8 cellular contexts compared by ENCODE assay signal in genomic region chr5:143435207-143435657, GRCh38. TPM values are rescaled to one million over a fixed set of nuclear protein-coding genes. Genes with fewer than 3 reads are reported as not detected.
A peak's percentile ranks its signal among the peaks of the same experiment; 100 is the strongest.
DNase-seq lines count a peak whose midpoint lies in the region; ATAC-seq and TF ChIP-seq lines count a peak whose summit lies in the region.

No MANE protein-coding gene starts in this region.

- H3K9me3 ChIP-seq in DND-41 (ENCODE audit: insufficient read depth, low read length, severe bottlenecking) (no peaks in the 10 kb centered on the region), upper lobe of right lung (no peaks in the 10 kb centered on the region), PC-3 (ENCODE audit: low read length) (no peaks in the 10 kb centered on the region)

- peak overlapping the region; percentile 56 to 68 for H3K4me3 ChIP-seq in DND-41 (ENCODE audit: low read depth in 1 of 2, low read length in 2 of 2)
- peak overlapping the region; percentile 30 for H3K4me3 ChIP-seq in upper lobe of right lung
- H3K4me3 ChIP-seq in PC-3 (ENCODE audit: low read length), result no peak overlapping the region

- ATAC-seq in DND-41 (ENCODE audit: insufficient read depth, low read depth), result peak; percentile 68
- peak; percentile 88 for ATAC-seq in GM19438 (IDR thresholded peaks at IDR 0.05; ENCODE audit: low read depth, unreplicated experiment)
- ATAC-seq in HG03442 (IDR thresholded peaks at IDR 0.05; ENCODE audit: unreplicated experiment), result peak; percentile 87
- ATAC-seq in left lobe of liver, result peak; percentile 43
- ATAC-seq in upper lobe of right lung, result peak; percentile 93
- no peak for ATAC-seq in PC-3

- H3K9me3 Mint-ChIP-seq in activated CD4-positive, alpha-beta memory T cell treated with anti-CD3 and anti-CD28 coated beads, Interleukin-2, amount 10 ng/mL, durations not matched to agents 7 days and 5 days, result no peaks in the 10 kb centered on the region

- H3K79me2 ChIP-seq in DND-41 (ENCODE audit: insufficient read depth, low read length) (peaks cover 50% of the 10 kb centered on the region), PC-3 (ENCODE audit: low read length) (no peaks in the 10 kb centered on the region)

- peaks cover 2% of the 10 kb centered on the region for H3K27me3 Mint-ChIP-seq in activated CD4-positive, alpha-beta memory T cell treated with anti-CD3 and anti-CD28 coated beads, Interleukin-2, amount 10 ng/mL, durations not matched to agents 7 days and 5 days

- H3K36me3 ChIP-seq in DND-41 (ENCODE audit: insufficient read depth, low read length) (peaks cover 12% of the 10 kb centered on the region; the same call in 1 of the 2 replicates), upper lobe of right lung (no peaks in the 10 kb centered on the region), PC-3 (ENCODE audit: low read depth, low read length) (no peaks in the 10 kb centered on the region)

- CTCF ChIA-PET in activated CD4-positive, alpha-beta memory T cell treated with anti-CD3 and anti-CD28 coated beads, Interleukin-2, amount 10 ng/mL, durations not matched to agents 7 days and 5 days (lab: Charles Lee), result interaction anchor here (0.8 to 3.1 kb wide), 2 partner anchors 31 to 432 kb away, joined by 3 to 11 read pairs; partner anchors contain the start of gene NR3C1
- CTCF ChIA-PET in PC-3 (lab: Charles Lee), result no interaction called here

- peak overlapping the region; percentile 99 for H3K27ac ChIP-seq in DND-41 (ENCODE audit: low read length)
- H3K27ac ChIP-seq in upper lobe of right lung, result peak overlapping the region; percentile 27
- no peak overlapping the region for H3K27ac ChIP-seq in PC-3 (ENCODE audit: low read length)

- TF ChIP-seq CTCF in DND-41 (IDR thresholded peaks at IDR 0.05; ENCODE audit: borderline replicate concordance, extremely low read depth, low read length, poor library complexity, severe bottlenecking) (peak; percentile 13), upper lobe of right lung (IDR thresholded peaks at IDR 0.05) (no peak), PC-3 (conservative IDR thresholded peaks at IDR 0.05; ENCODE audit: low read depth, low read length) (no peak)

- DNase-seq in DND-41 (peak; percentile 67), left lobe of liver (ENCODE audit: low spot score) (peak; percentile 50), upper lobe of right lung (no peak), PC-3 (no peak), NCI-H345 treated with DMSO at 0.1 percent for 48 hours (lab: John Stamatoyannopoulos, UW; ENCODE audit: unreplicated experiment) (no peak)
- DNase-seq in activated CD4-positive, alpha-beta memory T cell treated with anti-CD3 and anti-CD28 coated beads, Interleukin-2, amount 10 ng/mL, durations not matched to agents 7 days and 5 days, result peak; percentile 33

- intact Hi-C loops in upper lobe of right lung (cut with DNase I), result no loop called here
- intact Hi-C loops in PC-3 (cut with micrococcal nuclease), result no loop called here

- H2AFZ ChIP-seq in DND-41 (ENCODE audit: low read depth, low read length), result peak overlapping the region; percentile 86
- H2AFZ ChIP-seq in PC-3 (ENCODE audit: low read length), result no peak overlapping the region

- H3K4me1 Mint-ChIP-seq in activated CD4-positive, alpha-beta memory T cell treated with anti-CD3 and anti-CD28 coated beads, Interleukin-2, amount 10 ng/mL, durations not matched to agents 7 days and 5 days, result peaks cover 52% of the 10 kb centered on the region

- H3K4me1 ChIP-seq in DND-41 (ENCODE audit: insufficient read depth, low read length), result peaks cover 70% of the 10 kb centered on the region
- peaks cover 16% of the 10 kb centered on the region for H3K4me1 ChIP-seq in upper lobe of right lung
- H3K4me1 ChIP-seq in PC-3 (ENCODE audit: insufficient read depth, low read length), result peaks cover 10% of the 10 kb centered on the region; the same call in 1 of the 2 replicates

- H3K9ac ChIP-seq in DND-41 (ENCODE audit: low read depth, low read length) (peak overlapping the region; percentile 86), PC-3 (ENCODE audit: low read length) (no peak overlapping the region)

- POLR2A ChIA-PET in activated CD4-positive, alpha-beta memory T cell treated with anti-CD3 and anti-CD28 coated beads, Interleukin-2, amount 10 ng/mL, durations not matched to agents 7 days and 5 days (lab: Charles Lee), result interaction anchor here (0.7 to 4.5 kb wide), 6 partner anchors 8 to 170 kb away, joined by 3 to 35 read pairs (median 4); partner anchors contain the start of gene NR3C1
- POLR2A ChIA-PET in PC-3 (lab: Charles Lee; ENCODE audit: unreplicated experiment), result no interaction called here

- peak overlapping the region; percentile 68 for H3K4me2 ChIP-seq in DND-41 (ENCODE audit: insufficient read depth, low read length)
- no peak overlapping the region for H3K4me2 ChIP-seq in PC-3 (ENCODE audit: low read length)

- no peaks in the 10 kb centered on the region for H3K36me3 Mint-ChIP-seq in activated CD4-positive, alpha-beta memory T cell treated with anti-CD3 and anti-CD28 coated beads, Interleukin-2, amount 10 ng/mL, durations not matched to agents 7 days and 5 days (ENCODE audit: low read depth)

- H3K27me3 ChIP-seq in DND-41 (ENCODE audit: insufficient read depth, low read length, poor library complexity), result no peaks in the 10 kb centered on the region
- H3K27me3 ChIP-seq in upper lobe of right lung, result no peaks in the 10 kb centered on the region
- H3K27me3 ChIP-seq in PC-3 (ENCODE audit: low read length), result no peaks in the 10 kb centered on the region

- H3K4me3 Mint-ChIP-seq in activated CD4-positive, alpha-beta memory T cell treated with anti-CD3 and anti-CD28 coated beads, Interleukin-2, amount 10 ng/mL, durations not matched to agents 7 days and 5 days, result peak overlapping the region; percentile 77

- H3K9me2 ChIP-seq in PC-3 (replicated peaks; ENCODE audit: low read length), result no peaks in the 10 kb centered on the region

- BruUV-seq in PC-3 (replicated peaks; lab: Mats Ljungman, UMichigan), result no TSS peak

- peak overlapping the region; percentile 70 for H3K27ac Mint-ChIP-seq in activated CD4-positive, alpha-beta memory T cell treated with anti-CD3 and anti-CD28 coated beads, Interleukin-2, amount 10 ng/mL, durations not matched to agents 7 days and 5 days

- no peaks in the 10 kb centered on the region for H4K20me1 ChIP-seq in DND-41 (ENCODE audit: insufficient read depth, low read length)
- no peaks in the 10 kb centered on the region for H4K20me1 ChIP-seq in PC-3 (ENCODE audit: low read length)

- no peaks in the 10 kb centered on the region for H3F3A ChIP-seq in PC-3 (ENCODE audit: low read length, unreplicated experiment)

RNA-seq across cellular contexts. Expression of gene NR3C1, which starts 31.7 kb away (rescaled TPM):
- total RNA-seq in activated CD4-positive, alpha-beta memory T cell treated with anti-CD3 and anti-CD28 coated beads, Interleukin-2, amount 10 ng/mL, durations not matched to agents 7 days and 5 days, result 10 to 100 TPM; 79.3 to 81.6 TPM
- total RNA-seq in left lobe of liver (46.6 TPM), upper lobe of right lung (101 TPM), PC-3 (2014; rRNA removed) (13.0 and 14.5 TPM in 2 replicates)

Comparison
In these comparisons a context has a peak if more than half of its experiments do, and no peak if none do; other contexts are left out.
1. DNase-seq: peak in DND-41 (single experiment), activated CD4-positive, alpha-beta memory T cell treated with anti-CD3 and anti-CD28 coated beads, Interleukin-2, amount 10 ng/mL, durations not matched to agents 7 days and 5 days (single experiment) and left lobe of liver (single experiment); none in upper lobe of right lung (single experiment), PC-3 (single experiment) and NCI-H345 treated with DMSO at 0.1 percent for 48 hours (single experiment).